22 cellular contexts compared by ENCODE assay signal in genomic region chr22:44546686-44547310, GRCh38.
"Had no signal": no experiment of that assay in that cellular context is flagged by ENCODE, and none has a peak within 500 bp of the region (broad histone marks: within the 10 kb centered on the region; RNA-seq: fewer than 3 reads in every experiment).

No MANE protein-coding gene starts in this region.

- DNase-seq: activated CD4-positive, alpha-beta T cell treated with anti-CD3 and anti-CD28 coated beads for 4 hours; activated CD4-positive, alpha-beta T cell treated with anti-CD3 and anti-CD28 coated beads, Interleukin-2, amount 50 U/mL, for 48 hours; activated naive CD8-positive, alpha-beta T cell treated with anti-CD3 and anti-CD28 coated beads for 36 hours; effector memory CD8-positive, alpha-beta T cell; glutamatergic neuron; hippocampal formation; left ventricle myocardium superior; stimulated activated CD4-positive, alpha-beta T cell treated with anti-CD3 and anti-CD28 coated beads, Interleukin-12 subunit alpha, Interleukin-12 subunit beta, amount 100 ng/mL, for 4 hours; stimulated activated CD4-positive, alpha-beta T cell treated with anti-CD3 and anti-CD28 coated beads, Interleukin-4, amount 100 ng/mL, for 4 hours; stimulated activated naive CD8-positive, alpha-beta T cell treated with anti-CD3 and anti-CD28 coated beads, Interleukin-15, Interleukin-2, amounts not matched to agents 100 U/mL and 50 U/mL, for 24 hours; T-cell had no signal

- H3K9me3 ChIP-seq: esophagus muscularis mucosa, prostate gland, tibial artery had no signal

- H3K4me3 Mint-ChIP-seq: activated naive CD8-positive, alpha-beta T cell treated with anti-CD3 and anti-CD28 coated beads for 36 hours; activated T-helper 1 cell treated with anti-CD3 and anti-CD28 coated beads, Interleukin-12 subunit alpha, Interleukin-12 subunit beta, Interleukin-2, Interleukin-4 antibody, amounts not matched to agents 30 ng/mL and 10 ng/mL and 1 ng/mL, durations not matched to agents 14 hours and 24 hours and 36 hours; central memory CD8-positive, alpha-beta T cell; effector memory CD8-positive, alpha-beta T cell; neural crest cell; T-cell had no signal

- H3K36me3 Mint-ChIP-seq: activated naive CD8-positive, alpha-beta T cell treated with anti-CD3 and anti-CD28 coated beads for 36 hours; T-cell had no signal

- H3K4me3 ChIP-seq: esophagus muscularis mucosa, prostate gland, tibial artery had no signal

- H3K27ac ChIP-seq: esophagus muscularis mucosa, prostate gland, tibial artery had no signal

- H3K36me3 ChIP-seq: esophagus muscularis mucosa, prostate gland, tibial artery had no signal

- ATAC-seq: effector memory CD8-positive, alpha-beta T cell; left ventricle myocardium superior; stimulated activated naive CD8-positive, alpha-beta T cell treated with anti-CD3 and anti-CD28 coated beads, Interleukin-15, Interleukin-2, amounts not matched to agents 100 U/mL and 50 U/mL, for 24 hours had no signal

- H3K9me3 Mint-ChIP-seq: activated naive CD8-positive, alpha-beta T cell treated with anti-CD3 and anti-CD28 coated beads for 36 hours; activated T-helper 1 cell treated with anti-CD3 and anti-CD28 coated beads, Interleukin-12 subunit alpha, Interleukin-12 subunit beta, Interleukin-2, Interleukin-4 antibody, amounts not matched to agents 30 ng/mL and 10 ng/mL and 1 ng/mL, durations not matched to agents 14 hours and 24 hours and 36 hours; central memory CD8-positive, alpha-beta T cell; effector memory CD8-positive, alpha-beta T cell; neural crest cell; T-cell had no signal

- FAIRE-seq: astrocyte, colon, frontal cortex, TTC549, urothelium cell line had no signal

- H3K27ac Mint-ChIP-seq: activated naive CD8-positive, alpha-beta T cell treated with anti-CD3 and anti-CD28 coated beads for 36 hours; activated T-helper 1 cell treated with anti-CD3 and anti-CD28 coated beads, Interleukin-12 subunit alpha, Interleukin-12 subunit beta, Interleukin-2, Interleukin-4 antibody, amounts not matched to agents 30 ng/mL and 10 ng/mL and 1 ng/mL, durations not matched to agents 14 hours and 24 hours and 36 hours; effector memory CD8-positive, alpha-beta T cell; T-cell had no signal
